ENCODE assay signal across 7 cellular contexts in genomic region chr10:114019226-114019625, GRCh38.
"Had no signal": no experiment of that assay in that cellular context is flagged by ENCODE, and none has a peak within 500 bp of the region (broad histone marks: within the 10 kb centered on the region; RNA-seq: fewer than 3 reads in every experiment).

No MANE protein-coding gene starts in this region.

- FAIRE-seq: GM12878, GM12891, GM12892, GM18507, GM19239 had no signal

- ATAC-seq: GM12878 had no signal

- H3K4me3 ChIP-seq: GM12878 had no signal

- DNase-seq: GDM1, GF-D8 had no signal
